ENCODE assay signal across 30 cellular contexts in the genomic region with DNA sequence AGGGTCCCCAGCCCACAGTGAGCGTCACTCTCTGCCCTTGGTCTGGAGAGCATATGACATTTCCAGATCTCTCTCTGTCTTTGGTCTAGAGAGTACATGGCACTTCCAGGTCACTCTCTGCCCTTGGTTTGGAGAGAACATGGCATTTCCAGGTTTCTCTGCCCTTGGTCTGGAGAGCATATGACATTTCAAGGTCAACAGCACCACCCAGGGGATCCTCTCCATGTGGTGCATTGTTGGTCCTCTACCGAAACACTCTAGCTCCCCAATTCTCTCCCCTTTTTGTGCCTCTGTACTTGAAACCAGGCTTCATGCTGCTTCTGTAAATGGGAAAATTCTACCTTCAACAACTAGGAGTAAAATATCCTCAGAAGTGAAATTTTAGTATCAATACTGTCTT.
"Had no signal": no experiment of that assay in that cellular context is flagged by ENCODE, and none has a peak within 500 bp of the region (broad histone marks: within the 10 kb centered on the region; RNA-seq: fewer than 3 reads in every experiment).

No MANE protein-coding gene starts in this region.

- H2AFZ ChIP-seq: hepatocyte had no signal

- H3K79me2 ChIP-seq: hepatocyte had no signal

- H3K27ac ChIP-seq: adrenal gland, body of pancreas, colonic mucosa, epithelial cell of prostate, esophagus squamous epithelium, gastroesophageal sphincter, heart right ventricle, hepatocyte had no signal

- DNase-seq: activated CD4-positive, alpha-beta memory T cell treated with anti-CD3 and anti-CD28 coated beads for 36 hours; activated CD4-positive, alpha-beta T cell treated with anti-CD3 and anti-CD28 coated beads for 36 hours; activated CD4-positive, alpha-beta T cell treated with anti-CD3 and anti-CD28 coated beads, Interleukin-2, amount 10 ng/mL, durations not matched to agents 24 days and 14 days; activated CD4-positive, CD25-positive, alpha-beta regulatory T cell; activated CD4-positive, CD25-positive, alpha-beta regulatory T cell treated with anti-CD3 and anti-CD28 coated beads, Interleukin-2, amount 50 U/mL, for 72 hours; activated CD8-positive, alpha-beta memory T cell treated with anti-CD3 and anti-CD28 coated beads, Interleukin-2, amount 10 ng/mL, durations not matched to agents 7 days and 5 days; activated CD8-positive, alpha-beta memory T cell treated with anti-CD3 and anti-CD28 coated beads, Interleukin-2, amount 50 U/mL, for 4 hours; activated CD8-positive, alpha-beta T cell treated with anti-CD3 and anti-CD28 coated beads, Interleukin-2, amount 10 ng/mL, durations not matched to agents 7 days and 5 days; activated gamma-delta T cell; activated naive CD4-positive, alpha-beta T cell; activated naive CD4-positive, alpha-beta T cell treated with anti-CD3 and anti-CD28 coated beads, Interleukin-2, amount 50 U/mL, for 16 hours; activated T-cell treated with anti-CD3 and anti-CD28 coated beads, Interleukin-2, amount 50 U/mL, for 1 hour; activated T-cell treated with anti-CD3 and anti-CD28 coated beads, Interleukin-2, amount 50 U/mL, for 72 hours; adrenal gland; amygdala; aorta; body of pancreas; caudate nucleus; colonic mucosa; effector CD8-positive, alpha-beta T cell; esophagus squamous epithelium; foreskin melanocyte; heart right ventricle; T-helper 2 cell had no signal

- H3K27me3 ChIP-seq: adrenal gland, body of pancreas, colonic mucosa, esophagus squamous epithelium, gastroesophageal sphincter, heart right ventricle, hepatocyte had no signal

- FAIRE-seq: endometrium, endothelial cell of umbilical vein had no signal

- H3K36me3 ChIP-seq: adrenal gland, colonic mucosa, esophagus squamous epithelium, gastroesophageal sphincter, heart right ventricle had no signal

- H3K4me3 ChIP-seq: adrenal gland, body of pancreas, colonic mucosa, esophagus squamous epithelium, gastroesophageal sphincter, heart right ventricle, hepatocyte had no signal

- H3K27me3 Mint-ChIP-seq: activated CD4-positive, alpha-beta memory T cell treated with anti-CD3 and anti-CD28 coated beads for 36 hours; activated CD4-positive, alpha-beta T cell treated with anti-CD3 and anti-CD28 coated beads for 36 hours; activated CD4-positive, alpha-beta T cell treated with anti-CD3 and anti-CD28 coated beads, Interleukin-2, amount 10 ng/mL, durations not matched to agents 24 days and 14 days; activated CD8-positive, alpha-beta memory T cell treated with anti-CD3 and anti-CD28 coated beads, Interleukin-2, amount 10 ng/mL, durations not matched to agents 7 days and 5 days; activated naive CD8-positive, alpha-beta T cell had no signal

- H3K4me1 Mint-ChIP-seq: activated CD4-positive, alpha-beta T cell treated with anti-CD3 and anti-CD28 coated beads for 36 hours; activated CD4-positive, alpha-beta T cell treated with anti-CD3 and anti-CD28 coated beads, Interleukin-2, amount 10 ng/mL, durations not matched to agents 24 days and 14 days; activated CD8-positive, alpha-beta memory T cell treated with anti-CD3 and anti-CD28 coated beads, Interleukin-2, amount 10 ng/mL, durations not matched to agents 7 days and 5 days had no signal

- H3K9me3 ChIP-seq: colonic mucosa had no signal

- H3K36me3 Mint-ChIP-seq: activated CD4-positive, alpha-beta memory T cell treated with anti-CD3 and anti-CD28 coated beads for 36 hours; activated CD8-positive, alpha-beta memory T cell treated with anti-CD3 and anti-CD28 coated beads, Interleukin-2, amount 10 ng/mL, durations not matched to agents 7 days and 5 days had no signal

- ATAC-seq: activated CD4-positive, alpha-beta T cell treated with anti-CD3 and anti-CD28 coated beads for 36 hours; activated CD8-positive, alpha-beta memory T cell treated with anti-CD3 and anti-CD28 coated beads, Interleukin-2, amount 10 ng/mL, durations not matched to agents 7 days and 5 days; activated CD8-positive, alpha-beta T cell treated with anti-CD3 and anti-CD28 coated beads, Interleukin-2, amount 10 ng/mL, durations not matched to agents 7 days and 5 days; activated T-cell treated with anti-CD3 and anti-CD28 coated beads, Interleukin-2, amount 50 U/mL, for 72 hours; body of pancreas; gastroesophageal sphincter; heart right ventricle had no signal

- H3K4me2 ChIP-seq: hepatocyte had no signal

- H3K4me3 Mint-ChIP-seq: activated CD4-positive, alpha-beta memory T cell treated with anti-CD3 and anti-CD28 coated beads for 36 hours; activated CD4-positive, alpha-beta T cell treated with anti-CD3 and anti-CD28 coated beads for 36 hours; activated CD4-positive, alpha-beta T cell treated with anti-CD3 and anti-CD28 coated beads, Interleukin-2, amount 10 ng/mL, durations not matched to agents 24 days and 14 days; activated CD8-positive, alpha-beta memory T cell treated with anti-CD3 and anti-CD28 coated beads, Interleukin-2, amount 10 ng/mL, durations not matched to agents 7 days and 5 days; activated CD8-positive, alpha-beta T cell treated with anti-CD3 and anti-CD28 coated beads, Interleukin-2, amount 10 ng/mL, durations not matched to agents 7 days and 5 days; activated naive CD8-positive, alpha-beta T cell; activated T-cell treated with anti-CD3 and anti-CD28 coated beads, Interleukin-2, amount 50 U/mL, for 72 hours had no signal

- H3K4me1 ChIP-seq: adrenal gland, body of pancreas, colonic mucosa, esophagus squamous epithelium, gastroesophageal sphincter, heart right ventricle had no signal
